In the genomic region with DNA sequence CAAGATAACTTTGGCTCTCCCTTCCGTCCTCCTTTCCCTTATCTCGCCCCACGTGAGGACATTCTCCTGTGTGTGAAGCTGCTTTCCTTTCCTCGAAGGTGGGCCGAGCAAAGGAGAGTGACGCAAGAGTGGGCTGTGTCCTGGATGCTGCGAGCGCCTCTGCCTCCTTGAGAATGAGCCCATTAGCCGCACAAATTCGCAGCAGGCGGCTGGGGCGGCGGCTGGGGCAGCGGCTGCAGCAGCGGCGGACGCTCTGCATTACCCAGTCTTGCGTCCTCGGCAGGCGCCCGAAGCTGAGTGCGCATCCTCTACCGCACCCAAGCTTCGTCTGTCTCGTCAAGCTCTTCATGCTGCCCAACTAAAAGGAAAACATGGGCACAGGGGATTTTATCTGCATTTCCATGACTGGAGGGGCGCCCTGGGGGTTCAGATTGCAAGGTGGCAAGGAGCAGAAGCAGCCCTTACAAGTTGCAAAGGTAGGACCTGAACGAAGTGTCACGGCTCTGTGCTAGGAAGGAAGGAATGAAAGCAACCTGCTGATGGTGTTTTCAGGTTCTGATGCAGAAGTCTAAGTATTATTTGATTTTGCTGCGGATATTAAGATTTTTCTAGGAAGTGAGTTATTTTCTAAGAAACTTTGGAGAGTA, we compare ENCODE assay signal across 9 cellular contexts. TPM values are rescaled to one million over a fixed set of nuclear protein-coding genes. Genes with fewer than 3 reads are reported as not detected.
DNase-seq lines count a peak whose midpoint lies in the region; ATAC-seq lines count a peak whose summit lies in the region.
"Had no signal": no experiment of that assay in that cellular context is flagged by ENCODE, and none has a peak within 500 bp of the region (broad histone marks: within the 10 kb centered on the region; RNA-seq: fewer than 3 reads in every experiment).

A gene with protein sequence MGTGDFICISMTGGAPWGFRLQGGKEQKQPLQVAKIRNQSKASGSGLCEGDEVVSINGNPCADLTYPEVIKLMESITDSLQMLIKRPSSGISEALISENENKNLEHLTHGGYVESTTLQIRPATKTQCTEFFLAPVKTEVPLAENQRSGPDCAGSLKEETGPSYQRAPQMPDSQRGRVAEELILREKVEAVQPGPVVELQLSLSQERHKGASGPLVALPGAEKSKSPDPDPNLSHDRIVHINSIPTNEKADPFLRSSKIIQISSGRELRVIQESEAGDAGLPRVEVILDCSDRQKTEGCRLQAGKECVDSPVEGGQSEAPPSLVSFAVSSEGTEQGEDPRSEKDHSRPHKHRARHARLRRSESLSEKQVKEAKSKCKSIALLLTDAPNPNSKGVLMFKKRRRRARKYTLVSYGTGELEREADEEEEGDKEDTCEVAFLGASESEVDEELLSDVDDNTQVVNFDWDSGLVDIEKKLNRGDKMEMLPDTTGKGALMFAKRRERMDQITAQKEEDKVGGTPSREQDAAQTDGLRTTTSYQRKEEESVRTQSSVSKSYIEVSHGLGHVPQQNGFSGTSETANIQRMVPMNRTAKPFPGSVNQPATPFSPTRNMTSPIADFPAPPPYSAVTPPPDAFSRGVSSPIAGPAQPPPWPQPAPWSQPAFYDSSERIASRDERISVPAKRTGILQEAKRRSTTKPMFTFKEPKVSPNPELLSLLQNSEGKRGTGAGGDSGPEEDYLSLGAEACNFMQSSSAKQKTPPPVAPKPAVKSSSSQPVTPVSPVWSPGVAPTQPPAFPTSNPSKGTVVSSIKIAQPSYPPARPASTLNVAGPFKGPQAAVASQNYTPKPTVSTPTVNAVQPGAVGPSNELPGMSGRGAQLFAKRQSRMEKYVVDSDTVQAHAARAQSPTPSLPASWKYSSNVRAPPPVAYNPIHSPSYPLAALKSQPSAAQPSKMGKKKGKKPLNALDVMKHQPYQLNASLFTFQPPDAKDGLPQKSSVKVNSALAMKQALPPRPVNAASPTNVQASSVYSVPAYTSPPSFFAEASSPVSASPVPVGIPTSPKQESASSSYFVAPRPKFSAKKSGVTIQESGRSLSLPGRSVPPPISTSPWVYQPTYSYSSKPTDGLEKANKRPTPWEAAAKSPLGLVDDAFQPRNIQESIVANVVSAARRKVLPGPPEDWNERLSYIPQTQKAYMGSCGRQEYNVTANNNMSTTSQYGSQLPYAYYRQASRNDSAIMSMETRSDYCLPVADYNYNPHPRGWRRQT (plus strand): TSS at position 189 of the 647 bp plus-strand sequence. CDS start 183 bp downstream, at position 372.

- H3K9ac ChIP-seq in stomach smooth muscle (ENCODE audit: low read length in 2 of 2), result peak within 1 kb of the TSS; percentile 78 to 86

- peak within 1 kb of the TSS; percentile 86 for H3K27ac ChIP-seq in stomach smooth muscle (ENCODE audit: low read length)
- H3K27ac ChIP-seq: 22Rv1 had no signal

- H3K27me3 ChIP-seq in stomach smooth muscle (ENCODE audit: control insufficient read depth in 1 of 2, insufficient read depth in 2 of 2, low read length in 2 of 2), result no peaks in the 10 kb centered on the region

- H3K36me3 ChIP-seq in stomach smooth muscle (ENCODE audit: control insufficient read depth in 2 of 2, insufficient read depth in 2 of 2, low read length in 2 of 2), result no peaks in the 10 kb centered on the region

- DNase-seq in NCI-H2171 treated with DMSO at 0.1 percent for 48 hours (lab: John Stamatoyannopoulos, UW) (peak; percentile 1), NCI-H2171 (lab: John Stamatoyannopoulos, UW) (no peak), NCI-H510A (lab: John Stamatoyannopoulos, UW) (peak; percentile 9), middle frontal gyrus (ENCODE audit: extremely low spot score, low spot score) (peak; percentile 45)
- DNase-seq in activated CD8-positive, alpha-beta memory T cell treated with anti-CD3 and anti-CD28 coated beads for 48 hours (ENCODE audit: low read depth in 2 of 3, low spot score in 2 of 3), result peak; percentile 7 to 11 (median 11)

- H3K4me3 ChIP-seq in stomach smooth muscle (ENCODE audit: low read length in 2 of 2), result peak within 1 kb of the TSS; percentile 89 to 95

- H3K9me3 ChIP-seq in stomach smooth muscle (ENCODE audit: control insufficient read depth in 2 of 2, low read length in 2 of 2), result no peaks in the 10 kb centered on the region

- H3K4me1 ChIP-seq in stomach smooth muscle (ENCODE audit: control insufficient read depth, insufficient read depth, low read length), result no peaks in the 10 kb centered on the region

- ATAC-seq in HG03045 (IDR thresholded peaks at IDR 0.05; ENCODE audit: unreplicated experiment), result peak; percentile 87
- peak; percentile 87 for ATAC-seq in esophagus mucosa

RNA-seq across cellular contexts. Expression of the gene that starts here (rescaled TPM):
- 13.3 TPM for total RNA-seq in esophagus mucosa
